Comparison of ENCODE assay signal across 22 cellular contexts in genomic region chr3:16770792-16771191, GRCh38.
"Had no signal": no experiment of that assay in that cellular context is flagged by ENCODE, and none has a peak within 500 bp of the region (broad histone marks: within the 10 kb centered on the region; RNA-seq: fewer than 3 reads in every experiment).

No MANE protein-coding gene starts in this region.

- H3K4me2 ChIP-seq: neural progenitor cell had no signal

- H3K4me1 ChIP-seq: colonic mucosa, foreskin keratinocyte, lower lobe of right lung, right lobe of liver, spleen, uterus had no signal

- H3K9me3 ChIP-seq: colonic mucosa, lower lobe of right lung, ovary, right lobe of liver, spleen, uterus had no signal

- H3K36me3 ChIP-seq: colonic mucosa, lower lobe of right lung, neural progenitor cell, ovary, right lobe of liver, spleen, uterus had no signal

- H3K4me3 ChIP-seq: colonic mucosa, lower lobe of right lung, neural progenitor cell, ovary, right lobe of liver, spleen, uterus had no signal

- H2AFZ ChIP-seq: neural progenitor cell had no signal

- H3K27me3 ChIP-seq: colonic mucosa, foreskin keratinocyte, neural progenitor cell, ovary, right lobe of liver, spleen, uterus had no signal

- ATAC-seq: foreskin keratinocyte; left lobe of liver; natural killer cell; right lobe of liver; stimulated activated memory B cell treated with anti-CD40 and anti-IgM and Interleukin-4, amounts not matched to agents 10 μg/mL and 1 μg/mL and 100 μg/mL, for 72 hours; stimulated activated naive CD8-positive, alpha-beta T cell treated with anti-CD3 and anti-CD28 coated beads, Interleukin-15, amount 100 ng/mL, for 72 hours had no signal

- H3K9ac ChIP-seq: neural progenitor cell had no signal

- DNase-seq: colonic mucosa; effector CD4-positive, alpha-beta T cell; endodermal cell; erythroblast; foreskin keratinocyte; head of caudate nucleus; hypothalamus; kidney glomerular epithelial cell; lower lobe of right lung; natural killer cell; nucleus accumbens; ovary; right lobe of liver; spleen; stimulated activated CD4-positive, alpha-beta T cell treated with anti-CD3 and anti-CD28 coated beads, Interleukin-15, amount 100 ng/mL, for 24 hours; stimulated activated CD4-positive, alpha-beta T cell treated with anti-CD3 and anti-CD28 coated beads, Interleukin-1b, Interleukin-23, amount 100 ng/mL, for 48 hours; stimulated activated CD4-positive, alpha-beta T cell treated with anti-CD3 and anti-CD28 coated beads, Interleukin-4, amount 100 ng/mL, for 24 hours; stimulated activated naive CD8-positive, alpha-beta T cell treated with anti-CD3 and anti-CD28 coated beads, Interleukin-15, amount 100 ng/mL, for 72 hours; uterus had no signal

- H3K27ac ChIP-seq: colonic mucosa, foreskin keratinocyte, lower lobe of right lung, neural progenitor cell, ovary, right lobe of liver, spleen, uterus had no signal
